ENCODE assay signal across 17 cellular contexts in the genomic region with DNA sequence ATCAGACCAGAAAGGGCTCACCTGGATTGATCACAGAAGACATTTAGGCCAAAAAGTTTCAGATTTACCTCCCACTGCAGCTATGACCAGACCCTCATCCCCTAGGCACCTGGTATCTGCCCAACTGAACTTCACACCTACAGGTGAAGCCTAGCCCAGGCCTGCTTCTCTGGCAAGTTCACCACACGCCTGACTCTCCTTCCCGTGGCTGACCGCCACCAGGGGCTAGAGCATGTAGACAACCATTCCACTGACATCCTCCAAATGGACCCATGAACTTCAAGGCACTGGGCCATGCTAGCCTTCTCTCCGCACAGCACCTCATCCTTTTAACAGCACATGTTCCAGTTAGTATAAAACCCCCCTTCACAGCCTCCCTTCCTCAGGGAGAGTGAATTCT.
"Had no signal": no experiment of that assay in that cellular context is flagged by ENCODE, and none has a peak within 500 bp of the region (broad histone marks: within the 10 kb centered on the region; RNA-seq: fewer than 3 reads in every experiment).

No MANE protein-coding gene starts in this region.

- H3K27ac Mint-ChIP-seq: stimulated activated memory B cell treated with anti-CD40 and anti-IgM and Interleukin-4, amounts not matched to agents 10 μg/mL and 1 μg/mL and 100 μg/mL, for 72 hours; stimulated activated naive CD8-positive, alpha-beta T cell treated with anti-CD3 and anti-CD28 coated beads, Interleukin-15, Interleukin-2, amounts not matched to agents 100 ng/mL and 50 ng/mL, for 24 hours had no signal

- H3K9me3 ChIP-seq: heart left ventricle, mucosa of descending colon, neutrophil, tibial nerve, upper lobe of right lung, vagina had no signal

- ATAC-seq: esophagus mucosa; heart left ventricle; mucosa of descending colon; naive thymus-derived CD8-positive, alpha-beta T cell; stimulated activated memory B cell treated with anti-CD40 and anti-IgM and Interleukin-4, amounts not matched to agents 10 μg/mL and 1 μg/mL and 100 μg/mL, for 72 hours; upper lobe of right lung had no signal

- H3K4me3 ChIP-seq: coronary artery, heart left ventricle, mucosa of descending colon, smooth muscle cell, tibial nerve, upper lobe of right lung, vagina had no signal

- H3K27me3 ChIP-seq: heart left ventricle, neutrophil, tibial nerve, upper lobe of right lung, vagina had no signal

- H3K36me3 ChIP-seq: neutrophil, tibial nerve, upper lobe of right lung, vagina had no signal

- H3K27ac ChIP-seq: coronary artery, heart left ventricle, neutrophil, tibial nerve, upper lobe of right lung, vagina had no signal

- DNase-seq: effector CD4-positive, alpha-beta T cell; heart left ventricle; hippocampal formation; kidney glomerular epithelial cell; mucosa of descending colon; naive thymus-derived CD8-positive, alpha-beta T cell; stimulated activated CD4-positive, alpha-beta T cell treated with anti-CD3 and anti-CD28 coated beads, Interleukin-4, amount 100 ng/mL, for 1 hour; stimulated activated CD8-positive, alpha-beta memory T cell treated with anti-CD3 and anti-CD28 coated beads, Interleukin-4, amount 100 ng/mL, for 48 hours; upper lobe of right lung had no signal

- H3K27me3 Mint-ChIP-seq: stimulated activated naive CD8-positive, alpha-beta T cell treated with anti-CD3 and anti-CD28 coated beads, Interleukin-15, Interleukin-2, amounts not matched to agents 100 ng/mL and 50 ng/mL, for 24 hours had no signal

- H3K4me3 Mint-ChIP-seq: stimulated activated memory B cell treated with anti-CD40 and anti-IgM and Interleukin-4, amounts not matched to agents 10 μg/mL and 1 μg/mL and 100 μg/mL, for 72 hours; stimulated activated naive CD8-positive, alpha-beta T cell treated with anti-CD3 and anti-CD28 coated beads, Interleukin-15, Interleukin-2, amounts not matched to agents 100 ng/mL and 50 ng/mL, for 24 hours had no signal

- H3K9me3 Mint-ChIP-seq: naive thymus-derived CD8-positive, alpha-beta T cell; stimulated activated memory B cell treated with anti-CD40 and anti-IgM and Interleukin-4, amounts not matched to agents 10 μg/mL and 1 μg/mL and 100 μg/mL, for 72 hours; stimulated activated naive CD8-positive, alpha-beta T cell treated with anti-CD3 and anti-CD28 coated beads, Interleukin-15, Interleukin-2, amounts not matched to agents 100 ng/mL and 50 ng/mL, for 24 hours had no signal
